Comparison of ENCODE assay signal across 7 cellular contexts in genomic region chr7:4894482-4894881, GRCh38. TPM values are rescaled to one million over a fixed set of nuclear protein-coding genes. Genes with fewer than 3 reads are reported as not detected.
"Had no signal": no experiment of that assay in that cellular context is flagged by ENCODE, and none has a peak within 500 bp of the region (broad histone marks: within the 10 kb centered on the region; RNA-seq: fewer than 3 reads in every experiment).

No MANE protein-coding gene starts in this region.

- H3K27ac ChIP-seq: GM23248 had no signal

- H3K9ac ChIP-seq: GM23248 had no signal

- FAIRE-seq: HTR-8/SVneo had no signal

- H3K4me3 ChIP-seq: GM23248 had no signal

- H2AFZ ChIP-seq: GM23248 had no signal

- DNase-seq: GM23248, H7, HCEC 1CT, IMR-90, KBM-7 had no signal

RNA-seq across cellular contexts. Expression of gene RADIL, which starts 11.0 kb away (rescaled TPM):
- total RNA-seq: HT-29 had no signal

RNA-seq across cellular contexts. Expression of gene PAPOLB, which starts 32.7 kb away (rescaled TPM):
- total RNA-seq: HT-29 had no signal
- polyA plus RNA-seq: GM23248, IMR-90 had no signal
